8 cellular contexts compared by ENCODE assay signal in the genomic region with DNA sequence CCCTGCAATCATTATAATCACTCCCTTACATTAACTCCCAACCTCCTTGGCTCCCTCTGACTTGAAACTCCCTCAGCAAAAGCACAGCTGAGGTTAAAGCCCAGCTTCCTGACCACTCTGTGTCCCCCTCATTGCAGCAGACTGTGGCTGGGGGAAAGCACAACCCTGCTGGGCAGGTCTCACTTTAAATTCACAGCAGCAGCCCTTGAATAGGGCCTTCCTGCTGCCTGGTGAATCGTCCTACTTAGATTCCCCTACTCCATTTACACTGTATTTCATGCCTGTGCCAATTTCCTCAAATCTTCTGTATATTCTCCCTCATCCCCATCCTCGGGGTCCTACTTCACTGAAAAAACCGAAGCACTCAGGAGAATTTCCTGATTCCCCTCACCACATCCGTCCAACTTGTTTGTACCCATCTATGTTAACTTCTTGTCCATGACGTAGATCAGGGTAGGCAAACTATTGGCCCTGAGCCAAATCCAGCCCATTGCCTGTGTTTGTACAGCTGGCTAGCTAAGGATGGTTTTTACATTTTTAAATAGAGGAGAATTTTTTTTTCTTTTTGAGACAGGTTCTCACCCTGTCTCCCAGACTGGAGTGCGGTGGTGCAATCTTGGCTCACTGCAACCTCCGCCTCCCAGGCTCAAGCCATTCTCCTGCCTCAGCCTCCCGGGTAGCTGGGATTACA. TPM values are rescaled to one million over a fixed set of nuclear protein-coding genes. Genes with fewer than 3 reads are reported as not detected.
DNase-seq lines count a peak whose midpoint lies in the region; ATAC-seq and TF ChIP-seq lines count a peak whose summit lies in the region.

No MANE protein-coding gene starts in this region.

- CTCF ChIA-PET in CD4-positive, alpha-beta memory T cell (lab: Charles Lee; ENCODE audit: partially characterized antibody): interaction anchor here (0.7 to 3.5 kb wide), 3 partner anchors 8 to 231 kb away, joined by 3 to 16 read pairs (median 5); no protein-coding TSS in a partner anchor
- CTCF ChIA-PET in Caco-2 (lab: Charles Lee): no interaction called here

- no peaks in the 10 kb centered on the region for H3K27me3 ChIP-seq in CD4-positive, alpha-beta memory T cell (ENCODE audit: insufficient read depth, low read length)
- H3K27me3 ChIP-seq in Caco-2 (replicated peaks; ENCODE audit: control insufficient read depth, insufficient read depth, low read length) (no peaks in the 10 kb centered on the region), foreskin keratinocyte (no peaks in the 10 kb centered on the region)

- no peak overlapping the region for H3K4me3 ChIP-seq in CD4-positive, alpha-beta memory T cell (ENCODE audit: low read length in 2 of 2)
- H3K4me3 ChIP-seq in Caco-2 (ENCODE audit: low read depth, low read length): no peak overlapping the region

- ATAC-seq in left colon (peak; percentile 52), GM18520 (IDR thresholded peaks at IDR 0.05; ENCODE audit: unreplicated experiment) (no peak), foreskin keratinocyte (no peak), GM18505 (IDR thresholded peaks at IDR 0.05; ENCODE audit: unreplicated experiment) (no peak)

- no peak for TF ChIP-seq POLR2A in GM18505 (IDR thresholded peaks at IDR 0.05; ENCODE audit: borderline replicate concordance, extremely low read depth, insufficient read depth, insufficient read length)

- no peak for TF ChIP-seq CTCF in Caco-2 (IDR thresholded peaks at IDR 0.05; ENCODE audit: insufficient read depth in 1 of 2, low read depth in 1 of 2, low read length in 1 of 2, severe bottlenecking in 1 of 2, unreplicated experiment in 1 of 2)
- TF ChIP-seq CTCF in foreskin keratinocyte (conservative IDR thresholded peaks at IDR 0.05): no peak

- H3K36me3 Mint-ChIP-seq in CD4-positive, alpha-beta memory T cell: no peaks in the 10 kb centered on the region
- H3K36me3 Mint-ChIP-seq in Caco-2 (ENCODE audit: insufficient read depth, unreplicated experiment): no peaks in the 10 kb centered on the region

- no peak overlapping the region for H3K27ac ChIP-seq in CD4-positive, alpha-beta memory T cell (ENCODE audit: low read depth, low read length)
- no peak overlapping the region for H3K27ac ChIP-seq in foreskin keratinocyte

- H3K36me3 ChIP-seq in CD4-positive, alpha-beta memory T cell (ENCODE audit: insufficient read depth, low read length): no peaks in the 10 kb centered on the region
- H3K36me3 ChIP-seq in Caco-2 (ENCODE audit: control insufficient read depth, insufficient read depth, low read length): no peaks in the 10 kb centered on the region

- H3K4me1 Mint-ChIP-seq in CD4-positive, alpha-beta memory T cell: peaks cover 5 to 7% (median 6%) of the 10 kb centered on the region in 4 donors
- H3K4me1 Mint-ChIP-seq in Caco-2 (ENCODE audit: low read depth, unreplicated experiment): no peaks in the 10 kb centered on the region

- no peaks in the 10 kb centered on the region for H3K4me1 ChIP-seq in CD4-positive, alpha-beta memory T cell (ENCODE audit: insufficient read depth, low read length)
- H3K4me1 ChIP-seq in Caco-2 (no peaks in the 10 kb centered on the region), foreskin keratinocyte (no peaks in the 10 kb centered on the region)

- peak overlapping the region in 6 of 7 donors; percentile 1 to 93 (median 52) for H3K27ac Mint-ChIP-seq in CD4-positive, alpha-beta memory T cell
- no peak overlapping the region for H3K27ac Mint-ChIP-seq in Caco-2 (ENCODE audit: unreplicated experiment)

- POLR2A ChIA-PET in CD4-positive, alpha-beta memory T cell (lab: Charles Lee; ENCODE audit: partially characterized antibody): no interaction called here
- POLR2A ChIA-PET in Caco-2 (lab: Charles Lee): no interaction called here

- no peaks in the 10 kb centered on the region for H3K9me3 ChIP-seq in CD4-positive, alpha-beta memory T cell (ENCODE audit: control insufficient read depth in 1 of 2, low read length in 2 of 2)
- H3K9me3 ChIP-seq in Caco-2: no peaks in the 10 kb centered on the region

- H3K4me3 Mint-ChIP-seq in CD4-positive, alpha-beta memory T cell: no peak overlapping the region
- H3K4me3 Mint-ChIP-seq in Caco-2 (ENCODE audit: unreplicated experiment): no peak overlapping the region

- intact Hi-C loops in CD4-positive, alpha-beta memory T cell (cut with micrococcal nuclease): no loop called here
- intact Hi-C loops in left colon (cut with DNase I, micrococcal nuclease): loop anchor here in 1 of 2 donors (10.0 kb wide), 1 partner anchor 475 kb away; no protein-coding TSS in a partner anchor
- intact Hi-C loops in Caco-2 (cut with micrococcal nuclease; ENCODE audit: unreplicated experiment): no loop called here

- no peaks in the 10 kb centered on the region for H3K9me3 Mint-ChIP-seq in CD4-positive, alpha-beta memory T cell
- no peaks in the 10 kb centered on the region for H3K9me3 Mint-ChIP-seq in Caco-2 (ENCODE audit: unreplicated experiment)

- no peaks in the 10 kb centered on the region for H3K27me3 Mint-ChIP-seq in CD4-positive, alpha-beta memory T cell
- H3K27me3 Mint-ChIP-seq in Caco-2 (ENCODE audit: insufficient read depth, unreplicated experiment): no peaks in the 10 kb centered on the region

- peak; percentile 17 to 49 (median 29) for DNase-seq in CD4-positive, alpha-beta memory T cell
- DNase-seq in NCI-H146 treated with DMSO at 0.1 percent for 48 hours (lab: John Stamatoyannopoulos, UW; ENCODE audit: unreplicated experiment) (peak; percentile 88), activated T-cell treated with anti-CD3 and anti-CD28 coated beads for 4 hours (peak; percentile 13), left colon (peak; percentile 40 to 50), Caco-2 (no peak), foreskin keratinocyte (no peak)

- BruUV-seq in Caco-2 (replicated peaks; lab: Mats Ljungman, UMichigan): no TSS peak

RNA-seq across cellular contexts. Expression of a gene that starts 31.5 kb away (rescaled TPM):
- total RNA-seq in CD4-positive, alpha-beta memory T cell: under 1 TPM; 0.11 to 0.15 TPM
- polyA plus RNA-seq in CD4-positive, alpha-beta memory T cell: not detected
- not detected for total RNA-seq in left colon
- total RNA-seq in Caco-2 (2022): 0.79 and 1.1 TPM in 2 replicates
- total RNA-seq in foreskin keratinocyte: not detected in 2 replicates
- polyA plus RNA-seq in foreskin keratinocyte: not detected in 2 replicates

Comparison
In these comparisons a context has a peak if more than half of its experiments do, and no peak if none do; other contexts are left out.
1. DNase-seq: peak in CD4-positive, alpha-beta memory T cell (5 of 5), NCI-H146 treated with DMSO at 0.1 percent for 48 hours (single experiment), activated T-cell treated with anti-CD3 and anti-CD28 coated beads for 4 hours (single experiment) and left colon (2 of 2); none in Caco-2 (0 of 2) and foreskin keratinocyte (0 of 2).